ENCODE assay signal across 20 cellular contexts in the genomic region with DNA sequence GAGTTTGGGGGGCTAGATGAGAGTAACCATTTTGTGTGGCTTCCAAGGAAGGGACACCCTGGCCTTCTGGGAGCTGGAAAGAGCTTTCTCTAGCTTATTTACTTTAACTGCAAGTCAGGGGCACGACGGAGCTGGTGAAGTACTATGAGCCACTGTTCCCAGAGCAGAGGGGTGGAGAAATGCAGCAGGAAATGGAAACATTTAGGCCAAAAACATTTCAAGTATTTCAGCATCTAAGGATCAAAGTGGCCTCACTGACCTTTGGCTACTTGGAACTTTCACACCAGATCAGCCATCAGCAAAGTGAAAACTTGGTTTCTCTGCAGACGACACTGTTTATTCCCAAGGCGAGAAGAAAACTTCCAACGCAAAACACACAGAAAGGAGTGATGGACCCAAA. TPM values are rescaled to one million over a fixed set of nuclear protein-coding genes. Genes with fewer than 3 reads are reported as not detected.
DNase-seq lines count a peak whose midpoint lies in the region; ATAC-seq lines count a peak whose summit lies in the region.
"Had no signal": no experiment of that assay in that cellular context is flagged by ENCODE, and none has a peak within 500 bp of the region (broad histone marks: within the 10 kb centered on the region; RNA-seq: fewer than 3 reads in every experiment).

No MANE protein-coding gene starts in this region.

- H4K91ac ChIP-seq in trophoblast cell (ENCODE audit: low read depth, low read length) = peak overlapping the region; percentile 12

- H2AFZ ChIP-seq in trophoblast cell (ENCODE audit: insufficient read depth, low read length, poor library complexity) = no peak overlapping the region
- H2AFZ ChIP-seq: GM23338 had no signal

- H4K8ac ChIP-seq in trophoblast cell (ENCODE audit: low read depth, low read length) = no peak overlapping the region

- H4K12ac ChIP-seq in trophoblast cell (ENCODE audit: low read depth, low read length) = no peak overlapping the region

- no peak overlapping the region for H3K4me3 Mint-ChIP-seq in stimulated activated effector memory CD8-positive, alpha-beta T cell treated with anti-CD3 and anti-CD28 coated beads, Interleukin-12 subunit alpha, Interleukin-12 subunit beta, amount 100 ng/mL, for 72 hours
- H3K4me3 Mint-ChIP-seq: CD8-positive, alpha-beta T cell; GM23338 had no signal

- no peak overlapping the region for H2AK5ac ChIP-seq in trophoblast cell (ENCODE audit: low read length)

- no peak overlapping the region for H3K4ac ChIP-seq in trophoblast cell (ENCODE audit: low read depth, low read length)

- no peak overlapping the region for H3K27ac Mint-ChIP-seq in stimulated activated effector memory CD8-positive, alpha-beta T cell treated with anti-CD3 and anti-CD28 coated beads, Interleukin-12 subunit alpha, Interleukin-12 subunit beta, amount 100 ng/mL, for 72 hours
- H3K27ac Mint-ChIP-seq: CD8-positive, alpha-beta T cell; GM23338 had no signal

- H3K4me3 ChIP-seq in trophoblast cell (ENCODE audit: low read depth, low read length) = no peak overlapping the region
- H3K4me3 ChIP-seq: A549, BLaER1, GM23338, K562 had no signal

- peak overlapping the region; percentile 50 for H2BK5ac ChIP-seq in trophoblast cell (ENCODE audit: low read depth, low read length, poor library complexity)

- no peaks in the 10 kb centered on the region for H3K79me1 ChIP-seq in trophoblast cell (ENCODE audit: low read length)

- no peaks in the 10 kb centered on the region for H3K4me1 Mint-ChIP-seq in stimulated activated effector memory CD8-positive, alpha-beta T cell treated with anti-CD3 and anti-CD28 coated beads, Interleukin-12 subunit alpha, Interleukin-12 subunit beta, amount 100 ng/mL, for 72 hours

- H2BK12ac ChIP-seq in trophoblast cell (ENCODE audit: low read length) = no peak overlapping the region

- no CpG with 5 or more reads among the region's 5 CpGs for WGBS in trophoblast cell (ENCODE audit: extremely low coverage, insufficient coverage, insufficient read length)

- no peak overlapping the region for H3K23ac ChIP-seq in trophoblast cell (ENCODE audit: low read length)

- H3K9me3 Mint-ChIP-seq in stimulated activated effector memory CD8-positive, alpha-beta T cell treated with anti-CD3 and anti-CD28 coated beads, Interleukin-12 subunit alpha, Interleukin-12 subunit beta, amount 100 ng/mL, for 72 hours = no peaks in the 10 kb centered on the region
- H3K9me3 Mint-ChIP-seq: CD8-positive, alpha-beta T cell; GM23338 had no signal

- peak overlapping the region; percentile 30 for H2BK120ac ChIP-seq in trophoblast cell (ENCODE audit: insufficient read depth, low read length, poor library complexity)

- peaks cover 2 to 10% of the 10 kb centered on the region in 2 experiments for H3K4me1 ChIP-seq in trophoblast cell (ENCODE audit: control insufficient read depth in 1 of 2, insufficient read depth in 2 of 2, low read length in 2 of 2)
- H3K4me1 ChIP-seq: A549, BLaER1 had no signal

- no peaks in the 10 kb centered on the region for H3K36me3 Mint-ChIP-seq in stimulated activated effector memory CD8-positive, alpha-beta T cell treated with anti-CD3 and anti-CD28 coated beads, Interleukin-12 subunit alpha, Interleukin-12 subunit beta, amount 100 ng/mL, for 72 hours
- H3K36me3 Mint-ChIP-seq: CD8-positive, alpha-beta T cell had no signal

- no peak overlapping the region for H3K14ac ChIP-seq in trophoblast cell (ENCODE audit: low read length)

- H3K27ac ChIP-seq in trophoblast cell (ENCODE audit: low read depth, low read length) = no peak overlapping the region
- H3K27ac ChIP-seq: A549, BLaER1 had no signal

- H3K9me3 ChIP-seq in trophoblast cell (ENCODE audit: insufficient read depth, low read depth, low read length) = peaks cover 3% of the 10 kb centered on the region
- H3K9me3 ChIP-seq: A549, BLaER1 had no signal

- H3K27me3 ChIP-seq in trophoblast cell (ENCODE audit: insufficient read depth, low read length) = no peaks in the 10 kb centered on the region
- H3K27me3 ChIP-seq: BLaER1 had no signal

- no peaks in the 10 kb centered on the region for H3K79me2 ChIP-seq in trophoblast cell (ENCODE audit: control insufficient read depth, insufficient read depth, low read length, poor library complexity)

- peak; percentile 32 for DNase-seq in AG08395 (ENCODE audit: low spot score)
- peak; percentile 59 for DNase-seq in SW480 (ENCODE audit: low spot score)
- DNase-seq in islet precursor cell = peak; percentile 79
- no peak for DNase-seq in trophoblast cell
- DNase-seq in NCI-H2196 (lab: John Stamatoyannopoulos, UW; ENCODE audit: unreplicated experiment) = no peak
- no peak for DNase-seq in stimulated activated effector memory CD8-positive, alpha-beta T cell treated with anti-CD3 and anti-CD28 coated beads, Interleukin-12 subunit alpha, Interleukin-12 subunit beta, amount 100 ng/mL, for 72 hours (ENCODE audit: low spot score in 2 of 2)
- DNase-seq: CD8-positive, alpha-beta T cell; DMS53; NCI-H1092 treated with DMSO at 0.1 percent for 48 hours; NCI-H2081; NCI-H2171 treated with DMSO at 0.1 percent for 48 hours; NCI-H446 treated with DMSO at 0.1 percent for 48 hours; NK-92 treated with Interleukin-12 subunit alpha and Interleukin-12 subunit beta, amount 100 ng/mL, for 24 hours; SHP77 treated with DMSO at 0.1 percent for 48 hours had no signal

- H3K36me3 ChIP-seq in trophoblast cell (ENCODE audit: control insufficient read depth in 1 of 2, insufficient read depth in 2 of 2, low read length in 2 of 2) = no peaks in the 10 kb centered on the region
- H3K36me3 ChIP-seq: BLaER1 had no signal

- H3K18ac ChIP-seq in trophoblast cell (ENCODE audit: low read length) = no peak overlapping the region

- ATAC-seq in HG03439 (IDR thresholded peaks at IDR 0.05; ENCODE audit: unreplicated experiment) = no peak
- ATAC-seq in stimulated activated effector memory CD8-positive, alpha-beta T cell treated with anti-CD3 and anti-CD28 coated beads, Interleukin-12 subunit alpha, Interleukin-12 subunit beta, amount 100 ng/mL, for 72 hours = no peak
- ATAC-seq: A549; CD8-positive, alpha-beta T cell; GM23338; HCT116; K562 had no signal

- peak overlapping the region; percentile 35 for H3K4me2 ChIP-seq in trophoblast cell (ENCODE audit: low read length)
- H3K4me2 ChIP-seq: A549, BLaER1, GM23338 had no signal

- no peak overlapping the region for H3K9ac ChIP-seq in trophoblast cell (ENCODE audit: low read length)
- H3K9ac ChIP-seq: BLaER1 had no signal

RNA-seq across cellular contexts. Expression of gene DGKG, which starts 7.9 kb away (rescaled TPM):
- 0.07 and 0.11 TPM in 2 replicates for polyA plus RNA-seq in trophoblast cell (2013)

Comparison
In these comparisons a context has a peak if more than half of its experiments do, and no peak if none do; other contexts are left out.
1. DNase-seq: peak in AG08395 (single experiment), SW480 (single experiment) and islet precursor cell (single experiment); none in trophoblast cell (0 of 2), NCI-H2196 (single experiment) and stimulated activated effector memory CD8-positive, alpha-beta T cell treated with anti-CD3 and anti-CD28 coated beads, Interleukin-12 subunit alpha, Interleukin-12 subunit beta, amount 100 ng/mL, for 72 hours (0 of 2).